In the genomic region with DNA sequence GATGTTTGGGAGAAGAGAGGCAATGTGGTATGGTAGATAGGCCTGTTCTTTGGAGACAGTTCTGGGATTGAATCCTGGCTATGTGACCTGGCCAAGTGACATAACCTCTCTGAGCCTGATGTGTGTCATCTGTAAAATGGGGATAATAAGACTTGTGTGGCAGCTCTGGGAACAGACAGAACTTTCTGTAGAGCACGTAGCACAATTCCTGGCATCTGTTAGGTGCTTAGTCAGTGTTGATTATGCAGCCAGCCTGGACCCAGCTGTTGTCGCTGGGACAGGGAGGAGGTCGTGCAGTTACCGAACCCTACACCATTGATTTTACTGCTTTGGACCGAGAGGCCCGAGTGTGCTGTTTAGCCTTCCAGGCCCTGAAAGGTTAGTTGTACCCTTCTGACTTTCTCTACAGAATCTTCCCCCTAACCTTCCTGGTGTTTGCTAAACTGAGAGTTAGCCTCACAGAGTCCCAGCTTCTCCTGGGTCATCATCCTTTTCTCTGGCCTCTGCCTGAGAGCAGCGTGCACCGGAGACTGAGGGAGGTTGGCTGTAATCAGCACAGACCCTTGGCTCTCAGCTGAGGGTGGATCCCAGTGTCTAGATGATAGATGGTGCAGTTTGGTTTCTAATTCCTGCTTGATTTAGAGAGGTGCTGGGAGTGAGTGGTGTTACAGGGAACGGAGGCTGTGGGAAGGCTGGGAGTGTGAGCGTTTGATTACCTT, we compare ENCODE assay signal across 10 cellular contexts. TPM values are rescaled to one million over a fixed set of nuclear protein-coding genes. Genes with fewer than 3 reads are reported as not detected.
DNase-seq lines count a peak whose midpoint lies in the region; ATAC-seq and TF ChIP-seq lines count a peak whose summit lies in the region.
"Had no signal": no experiment of that assay in that cellular context is flagged by ENCODE, and none has a peak within 500 bp of the region (broad histone marks: within the 10 kb centered on the region; RNA-seq: fewer than 3 reads in every experiment).

No MANE protein-coding gene starts in this region.

- H3K27me3 Mint-ChIP-seq in naive thymus-derived CD4-positive, alpha-beta T cell, result no peaks in the 10 kb centered on the region
- H3K27me3 Mint-ChIP-seq in osteocyte (ENCODE audit: unreplicated experiment), result no peaks in the 10 kb centered on the region

- POLR2A ChIA-PET in naive thymus-derived CD4-positive, alpha-beta T cell (lab: Charles Lee), result no interaction called here

- TF ChIP-seq POLR2A in breast epithelium (IDR thresholded peaks at IDR 0.05), result no peak
- no peak for TF ChIP-seq POLR2A in esophagus muscularis mucosa (IDR thresholded peaks at IDR 0.05; ENCODE audit: low read depth)
- TF ChIP-seq POLR2A in vagina (IDR thresholded peaks at IDR 0.05), result no peak

- H3K4me1 ChIP-seq in breast epithelium (no peaks in the 10 kb centered on the region), mammary epithelial cell (ENCODE audit: insufficient read depth, low read length) (peaks cover 14% of the 10 kb centered on the region), esophagus muscularis mucosa (peaks cover 16 to 33% (median 26%) of the 10 kb centered on the region in 4 donors), vagina (peaks cover 10% of the 10 kb centered on the region)
- H3K4me1 ChIP-seq in naive thymus-derived CD4-positive, alpha-beta T cell (ENCODE audit: control insufficient read depth in 2 of 2, insufficient read depth in 2 of 2, low read length in 2 of 2), result peaks cover 9 to 18% of the 10 kb centered on the region in 2 donors

- H3K36me3 ChIP-seq in breast epithelium, result no peaks in the 10 kb centered on the region
- no peaks in the 10 kb centered on the region for H3K36me3 ChIP-seq in mammary epithelial cell (ENCODE audit: insufficient read depth, low read length)
- H3K36me3 ChIP-seq in esophagus muscularis mucosa, result no peaks in the 10 kb centered on the region
- peaks cover 0 to 4% (median 0%) of the 10 kb centered on the region in 3 experiments for H3K36me3 ChIP-seq in naive thymus-derived CD4-positive, alpha-beta T cell (ENCODE audit: control insufficient read depth in 2 of 3, insufficient read depth in 3 of 3, low read length in 3 of 3)
- H3K36me3 ChIP-seq in vagina, result no peaks in the 10 kb centered on the region

- H3K4me3 Mint-ChIP-seq in naive thymus-derived CD4-positive, alpha-beta T cell, result no peak overlapping the region
- no peak overlapping the region for H3K4me3 Mint-ChIP-seq in osteocyte (ENCODE audit: unreplicated experiment)

- H3K27me3 ChIP-seq in breast epithelium (no peaks in the 10 kb centered on the region), mammary epithelial cell (ENCODE audit: insufficient read depth, low read length) (no peaks in the 10 kb centered on the region), esophagus muscularis mucosa (no peaks in the 10 kb centered on the region), vagina (no peaks in the 10 kb centered on the region)
- H3K27me3 ChIP-seq in naive thymus-derived CD4-positive, alpha-beta T cell (ENCODE audit: control insufficient read depth in 2 of 2, insufficient read depth in 2 of 2, low read length in 2 of 2), result no peaks in the 10 kb centered on the region

- no peak overlapping the region for H3K4me2 ChIP-seq in mammary epithelial cell (ENCODE audit: insufficient read depth, low read depth, low read length)

- intact Hi-C loops in breast epithelium (cut with DNase I; ENCODE audit: low total_unique reads), result no loop called here
- intact Hi-C loops in mammary epithelial cell (cut with micrococcal nuclease), result no loop called here
- intact Hi-C loops in esophagus muscularis mucosa (cut with DNase I), result no loop called here
- intact Hi-C loops in naive thymus-derived CD4-positive, alpha-beta T cell (cut with micrococcal nuclease), result no loop called here
- intact Hi-C loops in vagina (cut with DNase I), result no loop called here

- TF ChIP-seq CTCF in breast epithelium (IDR thresholded peaks at IDR 0.05) (no peak), mammary epithelial cell (conservative IDR thresholded peaks at IDR 0.05 in 1 of 2, IDR thresholded peaks at IDR 0.05 in 1 of 2; ENCODE audit: extremely low read depth in 1 of 2, insufficient read depth in 1 of 2, low read depth in 1 of 2, low read length in 2 of 2) (no peak), esophagus muscularis mucosa (IDR thresholded peaks at IDR 0.05) (no peak), vagina (IDR thresholded peaks at IDR 0.05) (no peak), osteocyte (IDR thresholded peaks at IDR 0.05) (no peak)

- BruUV-seq in mammary epithelial cell (replicated peaks; lab: Mats Ljungman, UMichigan), result no TSS peak

- H3K4me3 ChIP-seq in breast epithelium, result no peak overlapping the region
- H3K4me3 ChIP-seq in mammary epithelial cell (replicated peaks in 1 of 3; ENCODE audit: insufficient read depth in 1 of 3, low read depth in 2 of 3, low read length in 3 of 3), result no peak overlapping the region
- H3K4me3 ChIP-seq in esophagus muscularis mucosa, result no peak overlapping the region
- no peak overlapping the region for H3K4me3 ChIP-seq in naive thymus-derived CD4-positive, alpha-beta T cell (ENCODE audit: low read length)
- H3K4me3 ChIP-seq in vagina, result no peak overlapping the region

- H3K27ac Mint-ChIP-seq in naive thymus-derived CD4-positive, alpha-beta T cell, result peak overlapping the region in 5 of 9 donors; percentile 18 to 88 (median 38)
- H3K27ac Mint-ChIP-seq in osteocyte (ENCODE audit: unreplicated experiment), result no peak overlapping the region

- no peak overlapping the region for H2AFZ ChIP-seq in mammary epithelial cell (ENCODE audit: low read depth, low read length)

- ATAC-seq in naive thymus-derived CD4-positive, alpha-beta T cell, result no peak
- ATAC-seq in GM19395 (IDR thresholded peaks at IDR 0.05; ENCODE audit: unreplicated experiment), result no peak
- ATAC-seq: HCT116 had no signal

- H3K27ac ChIP-seq in breast epithelium, result peak overlapping the region; percentile 69 to 82
- H3K27ac ChIP-seq in mammary epithelial cell (ENCODE audit: insufficient read depth, low read depth, low read length), result no peak overlapping the region
- peak overlapping the region; percentile 27 to 47 (median 36) for H3K27ac ChIP-seq in esophagus muscularis mucosa (replicated peaks in 1 of 4)
- H3K27ac ChIP-seq in naive thymus-derived CD4-positive, alpha-beta T cell (ENCODE audit: low read depth, low read length), result no peak overlapping the region
- H3K27ac ChIP-seq in vagina, result peak overlapping the region; percentile 0

- no peak overlapping the region for H3K9ac ChIP-seq in mammary epithelial cell (ENCODE audit: insufficient read depth, low read length)

- dilution Hi-C loops in mammary epithelial cell (cut with HindIII; ENCODE audit: low sequenced_read_pairs), result no loop called here

- CTCF ChIA-PET in mammary epithelial cell (lab: Charles Lee; ENCODE audit: low non-redundant PET), result no interaction called here
- CTCF ChIA-PET in naive thymus-derived CD4-positive, alpha-beta T cell (lab: Charles Lee), result no interaction called here

- no peak for TF ChIP-seq EP300 in esophagus muscularis mucosa (IDR thresholded peaks at IDR 0.05)

- no peaks in the 10 kb centered on the region for H3K9me3 Mint-ChIP-seq in naive thymus-derived CD4-positive, alpha-beta T cell
- H3K9me3 Mint-ChIP-seq in osteocyte (ENCODE audit: unreplicated experiment), result no peaks in the 10 kb centered on the region

- in situ Hi-C loops in mammary epithelial cell (cut with MboI; ENCODE audit: low sequenced_read_pairs in 2 of 2), result no loop called here

- H3K9me3 ChIP-seq in breast epithelium (no peaks in the 10 kb centered on the region), mammary epithelial cell (replicated peaks; ENCODE audit: insufficient read depth, low read length) (no peaks in the 10 kb centered on the region), esophagus muscularis mucosa (no peaks in the 10 kb centered on the region), vagina (no peaks in the 10 kb centered on the region)
- H3K9me3 ChIP-seq in naive thymus-derived CD4-positive, alpha-beta T cell (ENCODE audit: control insufficient read depth in 2 of 3, low read length in 3 of 3), result no peaks in the 10 kb centered on the region

- DNase-seq in breast epithelium (ENCODE audit: low spot score in 2 of 2), result no peak
- DNase-seq in mammary epithelial cell, result no peak
- no peak for DNase-seq in esophagus muscularis mucosa (ENCODE audit: extremely low spot score)
- DNase-seq in naive thymus-derived CD4-positive, alpha-beta T cell, result no peak
- no peak for DNase-seq in vagina (ENCODE audit: extremely low spot score in 2 of 2)
- no peak for DNase-seq in NCI-H2081 (lab: John Stamatoyannopoulos, UW)
- DNase-seq in osteocyte (ENCODE audit: extremely low spot score, unreplicated experiment), result no peak
- DNase-seq: NCI-H1092 had no signal

- H3K4me1 Mint-ChIP-seq in naive thymus-derived CD4-positive, alpha-beta T cell, result peaks cover 50 to 85% (median 72%) of the 10 kb centered on the region in 7 donors
- H3K4me1 Mint-ChIP-seq in osteocyte (ENCODE audit: unreplicated experiment), result peaks cover 46% of the 10 kb centered on the region

- H3K79me2 ChIP-seq in mammary epithelial cell (ENCODE audit: insufficient read depth, low read length), result peaks cover 10% of the 10 kb centered on the region

- peaks cover 0 to 33% (median 12%) of the 10 kb centered on the region in 5 donors for H3K36me3 Mint-ChIP-seq in naive thymus-derived CD4-positive, alpha-beta T cell
- peaks cover 8% of the 10 kb centered on the region for H3K36me3 Mint-ChIP-seq in osteocyte (ENCODE audit: unreplicated experiment)

- 79% methylated on average over 8 of the region's 10 CpGs for WGBS in mammary epithelial cell (ENCODE audit: low coverage, missing lambda C conversion rate)
- 55% methylated on average over 10 of the region's 10 CpGs for WGBS in esophagus muscularis mucosa

- H4K20me1 ChIP-seq in mammary epithelial cell (ENCODE audit: insufficient read depth, low read length), result no peaks in the 10 kb centered on the region

RNA-seq across cellular contexts. Expression of a gene that starts 31.9 kb away (rescaled TPM):
- total RNA-seq in breast epithelium (10 to 100 TPM; 13.4 to 89.1 (median 71.1) TPM), mammary epithelial cell (10 to 100 TPM; 56.5 to 57.0 TPM), esophagus muscularis mucosa (10 to 100 TPM; 28.8 to 39.0 (median 29.6) TPM), vagina (27.3 TPM), osteocyte (68.5 and 75.5 TPM in 2 replicates)
- 21.9 TPM for polyA plus RNA-seq in mammary epithelial cell
- polyA minus RNA-seq in mammary epithelial cell, result 109 TPM
- 100 to 1,000 TPM; 111 to 169 (median 150) TPM for total RNA-seq in naive thymus-derived CD4-positive, alpha-beta T cell
- 1 to 10 TPM; 3.3 to 6.0 TPM for polyA plus RNA-seq in naive thymus-derived CD4-positive, alpha-beta T cell

Comparison
In these comparisons a context has a peak if more than half of its experiments do, and no peak if none do; other contexts are left out.
1. H3K27ac ChIP-seq: peak in breast epithelium (2 of 2), esophagus muscularis mucosa (4 of 4) and vagina (single experiment); none in mammary epithelial cell (single experiment) and naive thymus-derived CD4-positive, alpha-beta T cell (single experiment).